Comparison of ENCODE assay signal across 1 cellular context in the genomic region with DNA sequence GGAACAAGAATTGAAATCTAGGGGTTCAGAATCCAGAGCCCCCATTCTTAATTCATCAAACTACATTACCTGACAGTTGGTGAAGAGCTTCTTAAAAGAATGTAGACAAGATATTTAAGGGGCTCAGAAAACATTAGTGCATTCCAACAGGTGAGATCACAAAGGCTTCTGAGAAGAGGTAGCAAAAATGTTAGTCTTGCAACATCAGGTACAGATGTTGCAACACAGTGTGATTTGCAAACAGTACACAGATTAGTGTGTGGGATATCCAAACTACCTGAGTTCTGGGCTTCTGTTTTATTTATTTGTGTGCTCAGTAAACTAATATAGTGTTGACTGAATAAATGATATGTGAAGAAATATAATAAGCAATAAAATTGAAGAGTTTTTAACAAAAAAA.
TF ChIP-seq lines count a peak whose summit lies in the region.

No MANE protein-coding gene starts in this region.

TF ChIP-seq in liver, 16 proteins besides CTCF, POLR2A, EP300 and RAD21 (continued from another document):
- TF ChIP-seq, protein P1, sequence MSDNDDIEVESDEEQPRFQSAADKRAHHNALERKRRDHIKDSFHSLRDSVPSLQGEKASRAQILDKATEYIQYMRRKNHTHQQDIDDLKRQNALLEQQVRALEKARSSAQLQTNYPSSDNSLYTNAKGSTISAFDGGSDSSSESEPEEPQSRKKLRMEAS (IDR thresholded peaks at IDR 0.05): no peak
- TF ChIP-seq FOXA2 (IDR thresholded peaks at IDR 0.05): peak; percentile 55
- TF ChIP-seq HNF4A (conservative IDR thresholded peaks at IDR 0.05): peak in 1 of 2 donors; percentile 63
- peak in 1 of 2 donors; percentile 19 for TF ChIP-seq GABPA (IDR thresholded peaks at IDR 0.05 in 1 of 2, conservative IDR thresholded peaks at IDR 0.05 in 1 of 2)
TF ChIP-seq in liver: peak in this region for 7.
